Comparison of ENCODE assay signal across 1 cellular context in the genomic region with DNA sequence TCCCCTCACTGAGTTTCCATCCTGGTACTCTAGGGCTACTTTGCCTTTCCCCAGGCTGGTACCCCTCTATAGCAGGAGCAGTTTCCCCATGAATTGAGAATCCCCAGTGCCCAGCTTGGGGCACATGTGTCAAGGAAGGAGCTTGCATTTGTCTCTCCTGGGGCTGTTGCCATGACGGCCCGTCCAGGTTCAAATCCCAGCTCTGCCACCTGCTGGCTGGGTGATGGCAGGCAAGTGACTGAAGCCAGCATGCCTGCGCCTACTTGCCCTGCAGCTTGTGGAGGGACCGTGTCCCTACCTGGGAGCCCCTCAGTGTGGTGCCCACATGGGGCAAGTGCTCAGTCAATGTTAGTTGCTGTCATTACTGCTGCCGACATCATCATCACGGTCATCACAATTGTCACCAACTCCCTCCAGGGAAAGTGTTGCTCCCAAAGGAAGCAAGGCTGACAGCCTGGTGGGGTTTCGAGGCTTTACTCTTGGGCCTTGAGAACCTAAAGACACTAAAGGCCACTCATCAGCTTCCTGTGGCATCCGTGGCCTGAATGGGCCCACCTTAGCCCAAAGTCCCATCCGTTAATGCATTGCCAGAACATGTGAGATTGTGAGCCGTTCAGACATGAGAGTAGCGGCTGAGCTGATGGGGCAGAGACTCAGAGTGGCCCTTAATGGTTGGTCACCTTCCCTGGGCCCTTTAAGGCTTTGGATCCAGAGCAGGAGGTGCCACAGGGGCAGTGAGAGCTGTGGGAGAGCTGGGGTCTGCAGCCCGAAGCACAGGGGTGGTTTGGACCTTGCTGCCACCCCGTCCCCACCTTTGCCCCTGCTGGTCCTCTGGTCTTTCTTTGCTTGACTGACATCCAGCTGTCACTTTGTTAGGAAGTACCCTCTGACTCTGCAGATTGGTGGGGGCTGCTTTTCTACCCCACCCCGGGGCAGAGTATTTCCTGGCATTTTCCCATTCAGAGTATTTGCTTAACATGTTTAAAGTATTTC.
TF ChIP-seq lines count a peak whose summit lies in the region.

No MANE protein-coding gene starts in this region.

TF ChIP-seq in HepG2, 621 proteins besides CTCF, POLR2A, EP300 and RAD21 (continued from another document):
- peak; percentile 15; the same call in 1 of the 2 replicates for TF ChIP-seq RFX1 (IDR thresholded peaks at IDR 0.05)
- TF ChIP-seq, protein P1, sequence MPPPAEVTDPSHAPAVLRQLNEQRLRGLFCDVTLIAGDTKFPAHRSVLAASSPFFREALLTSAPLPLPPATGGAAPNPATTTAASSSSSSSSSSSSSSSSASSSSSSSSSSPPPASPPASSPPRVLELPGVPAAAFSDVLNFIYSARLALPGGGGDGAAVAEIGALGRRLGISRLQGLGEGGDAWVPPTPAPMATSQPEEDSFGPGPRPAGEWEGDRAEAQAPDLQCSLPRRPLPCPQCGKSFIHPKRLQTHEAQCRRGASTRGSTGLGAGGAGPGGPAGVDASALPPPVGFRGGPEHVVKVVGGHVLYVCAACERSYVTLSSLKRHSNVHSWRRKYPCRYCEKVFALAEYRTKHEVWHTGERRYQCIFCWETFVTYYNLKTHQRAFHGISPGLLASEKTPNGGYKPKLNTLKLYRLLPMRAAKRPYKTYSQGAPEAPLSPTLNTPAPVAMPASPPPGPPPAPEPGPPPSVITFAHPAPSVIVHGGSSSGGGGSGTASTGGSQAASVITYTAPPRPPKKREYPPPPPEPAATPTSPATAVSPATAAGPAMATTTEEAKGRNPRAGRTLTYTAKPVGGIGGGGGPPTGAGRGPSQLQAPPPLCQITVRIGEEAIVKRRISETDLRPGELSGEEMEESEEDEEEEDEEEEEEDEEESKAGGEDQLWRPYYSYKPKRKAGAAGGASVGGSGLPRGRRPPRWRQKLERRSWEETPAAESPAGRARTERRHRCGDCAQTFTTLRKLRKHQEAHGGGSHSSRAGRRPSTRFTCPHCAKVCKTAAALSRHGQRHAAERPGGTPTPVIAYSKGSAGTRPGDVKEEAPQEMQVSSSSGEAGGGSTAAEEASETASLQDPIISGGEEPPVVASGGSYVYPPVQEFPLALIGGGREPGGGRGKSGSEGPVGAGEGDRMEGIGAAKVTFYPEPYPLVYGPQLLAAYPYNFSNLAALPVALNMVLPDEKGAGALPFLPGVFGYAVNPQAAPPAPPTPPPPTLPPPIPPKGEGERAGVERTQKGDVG (CRISPR knock-in tag; IDR thresholded peaks at IDR 0.05; ENCODE audit: borderline replicate concordance) = 0 out of 2 replicates have a peak, but pooled peaks have one; percentile 39
- TF ChIP-seq, protein P2, sequence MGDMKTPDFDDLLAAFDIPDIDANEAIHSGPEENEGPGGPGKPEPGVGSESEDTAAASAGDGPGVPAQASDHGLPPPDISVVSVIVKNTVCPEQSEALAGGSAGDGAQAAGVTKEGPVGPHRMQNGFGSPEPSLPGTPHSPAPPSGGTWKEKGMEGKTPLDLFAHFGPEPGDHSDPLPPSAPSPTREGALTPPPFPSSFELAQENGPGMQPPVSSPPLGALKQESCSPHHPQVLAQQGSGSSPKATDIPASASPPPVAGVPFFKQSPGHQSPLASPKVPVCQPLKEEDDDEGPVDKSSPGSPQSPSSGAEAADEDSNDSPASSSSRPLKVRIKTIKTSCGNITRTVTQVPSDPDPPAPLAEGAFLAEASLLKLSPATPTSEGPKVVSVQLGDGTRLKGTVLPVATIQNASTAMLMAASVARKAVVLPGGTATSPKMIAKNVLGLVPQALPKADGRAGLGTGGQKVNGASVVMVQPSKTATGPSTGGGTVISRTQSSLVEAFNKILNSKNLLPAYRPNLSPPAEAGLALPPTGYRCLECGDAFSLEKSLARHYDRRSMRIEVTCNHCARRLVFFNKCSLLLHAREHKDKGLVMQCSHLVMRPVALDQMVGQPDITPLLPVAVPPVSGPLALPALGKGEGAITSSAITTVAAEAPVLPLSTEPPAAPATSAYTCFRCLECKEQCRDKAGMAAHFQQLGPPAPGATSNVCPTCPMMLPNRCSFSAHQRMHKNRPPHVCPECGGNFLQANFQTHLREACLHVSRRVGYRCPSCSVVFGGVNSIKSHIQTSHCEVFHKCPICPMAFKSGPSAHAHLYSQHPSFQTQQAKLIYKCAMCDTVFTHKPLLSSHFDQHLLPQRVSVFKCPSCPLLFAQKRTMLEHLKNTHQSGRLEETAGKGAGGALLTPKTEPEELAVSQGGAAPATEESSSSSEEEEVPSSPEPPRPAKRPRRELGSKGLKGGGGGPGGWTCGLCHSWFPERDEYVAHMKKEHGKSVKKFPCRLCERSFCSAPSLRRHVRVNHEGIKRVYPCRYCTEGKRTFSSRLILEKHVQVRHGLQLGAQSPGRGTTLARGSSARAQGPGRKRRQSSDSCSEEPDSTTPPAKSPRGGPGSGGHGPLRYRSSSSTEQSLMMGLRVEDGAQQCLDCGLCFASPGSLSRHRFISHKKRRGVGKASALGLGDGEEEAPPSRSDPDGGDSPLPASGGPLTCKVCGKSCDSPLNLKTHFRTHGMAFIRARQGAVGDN (CRISPR knock-in tag; IDR thresholded peaks at IDR 0.05) = peak; percentile 56
- peak; percentile 34 for TF ChIP-seq XRCC5 (optimal IDR thresholded peaks at IDR 0.05; ENCODE audit: low read length)
- TF ChIP-seq STAG1 (CRISPR knock-in tag; IDR thresholded peaks at IDR 0.05) = peak; percentile 46
TF ChIP-seq in HepG2: peak in this region for 10.
